24 cellular contexts compared by ENCODE assay signal in genomic region chr6:51268666-51269065, GRCh38.
"Had no signal": no experiment of that assay in that cellular context is flagged by ENCODE, and none has a peak within 500 bp of the region (broad histone marks: within the 10 kb centered on the region; RNA-seq: fewer than 3 reads in every experiment).

No MANE protein-coding gene starts in this region.

- H3K27me3 ChIP-seq: MG63, SJSA1 had no signal

- H3K36me3 ChIP-seq: MG63, SJSA1 had no signal

- H3K9me3 ChIP-seq: MG63, SJSA1 had no signal

- H3K4me1 ChIP-seq: SJSA1 had no signal

- DNase-seq: IMR-90, Karpas-422, KG1, MG63, NCI-H1092, NCI-H1105 treated with DMSO at 0.1 percent for 48 hours, NCI-H1417 treated with DMSO at 0.1 percent for 48 hours, NCI-H146, NCI-H1694 treated with DMSO at 0.1 percent for 48 hours, NCI-H2029, NCI-H2081 treated with DMSO at 0.1 percent for 48 hours, NCI-H2171, NCI-H226, NCI-H446, NCI-H510A, NCI-H524 treated with DMSO at 0.1 percent for 48 hours, NCI-H69, NCI-H774, Right ventricle myocardium superior, RPMI8226, SIG-M5 had no signal

- ATAC-seq: HepG2 had no signal

- H3K4me3 ChIP-seq: MG63, SJSA1, SK-N-MC had no signal

- H3K27ac ChIP-seq: SJSA1, SK-N-MC had no signal
